ENCODE assay signal across 14 cellular contexts in the genomic region with DNA sequence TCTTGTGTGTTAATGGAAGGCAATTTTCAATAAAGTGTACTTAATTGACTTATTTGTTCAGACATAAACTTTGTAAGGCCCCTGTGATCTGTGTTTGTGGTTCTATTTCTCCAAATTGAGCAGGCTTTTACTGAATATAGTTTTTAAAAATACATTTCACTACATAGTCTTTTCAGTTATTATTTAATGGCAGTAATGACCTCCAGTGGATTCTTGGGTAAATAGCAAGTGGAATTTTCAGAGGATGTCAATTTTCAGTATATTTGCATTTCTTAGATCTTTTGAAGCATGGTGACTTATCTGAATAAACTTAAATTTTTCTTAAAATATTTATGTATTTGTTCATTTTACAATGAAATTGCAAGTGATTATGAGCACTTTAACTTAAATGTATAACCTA.
DNase-seq lines count a peak whose midpoint lies in the region; ATAC-seq, FAIRE-seq and TF ChIP-seq lines count a peak whose summit lies in the region.
"Had no signal": no experiment of that assay in that cellular context is flagged by ENCODE, and none has a peak within 500 bp of the region (broad histone marks: within the 10 kb centered on the region; RNA-seq: fewer than 3 reads in every experiment).

No MANE protein-coding gene starts in this region.

- no peaks in the 10 kb centered on the region for H3K79me2 ChIP-seq in astrocyte (ENCODE audit: insufficient read depth, low read length)

- H3K4me3 ChIP-seq in BJ (ENCODE audit: low read depth, low read length), result no peak overlapping the region
- H3K4me3 ChIP-seq in astrocyte (ENCODE audit: insufficient read depth, low read depth, low read length), result no peak overlapping the region
- H3K4me3 ChIP-seq in mesenchymal stem cell (ENCODE audit: insufficient read depth in 1 of 2, low read depth in 1 of 2, low read length in 2 of 2), result no peak overlapping the region

- no peaks in the 10 kb centered on the region for H3K9me3 Mint-ChIP-seq in astrocyte (ENCODE audit: unreplicated experiment)
- H3K9me3 Mint-ChIP-seq: activated naive CD4-positive, alpha-beta T cell treated with anti-CD3 and anti-CD28 coated beads, Interleukin-2, amount 10 ng/mL, durations not matched to agents 7 days and 5 days had no signal

- H3K36me3 Mint-ChIP-seq in astrocyte (ENCODE audit: low read depth, unreplicated experiment), result no peaks in the 10 kb centered on the region
- H3K36me3 Mint-ChIP-seq: activated naive CD4-positive, alpha-beta T cell treated with anti-CD3 and anti-CD28 coated beads, Interleukin-2, amount 10 ng/mL, durations not matched to agents 7 days and 5 days had no signal

- H3K4me2 ChIP-seq in astrocyte (ENCODE audit: low read length) (no peak overlapping the region), mesenchymal stem cell (ENCODE audit: low read length, poor library complexity, severe bottlenecking) (no peak overlapping the region)
- H3K4me2 ChIP-seq: KMS-11 had no signal

- H3K4me1 ChIP-seq in astrocyte (ENCODE audit: insufficient read depth, low read length), result no peaks in the 10 kb centered on the region
- H3K4me1 ChIP-seq in mesenchymal stem cell (ENCODE audit: control insufficient read depth, insufficient read depth, low read depth, low read length), result no peaks in the 10 kb centered on the region

- no peak overlapping the region for H2BK12ac ChIP-seq in mesenchymal stem cell (ENCODE audit: low read length in 2 of 2)

- H2AK5ac ChIP-seq in mesenchymal stem cell (ENCODE audit: low read length, severe bottlenecking), result no peak overlapping the region

- DNase-seq in BJ (ENCODE audit: low read depth) (no peak), astrocyte (ENCODE audit: low read depth) (no peak), mesenchymal stem cell (peak; percentile 18), occipital lobe (lab: John Stamatoyannopoulos, UW) (no peak)
- DNase-seq: activated naive CD4-positive, alpha-beta T cell treated with anti-CD3 and anti-CD28 coated beads, Interleukin-2, amount 10 ng/mL, durations not matched to agents 7 days and 5 days; mesendoderm had no signal

- H3K79me1 ChIP-seq in mesenchymal stem cell (replicated peaks; ENCODE audit: low read length, poor library complexity, severe bottlenecking), result no peaks in the 10 kb centered on the region

- CTCF ChIA-PET in BJ (lab: Yijun Ruan, JAX), result no interaction called here

- POLR2A ChIA-PET in BJ (lab: Charles Lee), result no interaction called here

- H3K9me3 ChIP-seq in astrocyte (ENCODE audit: insufficient read depth, low read depth, low read length) (no peaks in the 10 kb centered on the region), mesenchymal stem cell (ENCODE audit: control insufficient read depth, low read length) (no peaks in the 10 kb centered on the region)

- FAIRE-seq in astrocyte (lab: Jason Lieb, UNC), result no peak
- FAIRE-seq: GM12892 had no signal

- H2BK5ac ChIP-seq in mesenchymal stem cell (ENCODE audit: low read depth, low read length, poor library complexity, severe bottlenecking), result no peak overlapping the region

- TF ChIP-seq CTCF in BJ (IDR thresholded peaks at IDR 0.05; ENCODE audit: insufficient read depth, low read depth, low read length) (0 out of 2 replicates have a peak, but pooled peaks have one; percentile 9), LNCAP (IDR thresholded peaks at IDR 0.05) (peak; percentile 26; the same call in 1 of the 2 replicates), astrocyte (IDR thresholded peaks at IDR 0.05; ENCODE audit: insufficient read depth, low read depth, low read length) (peak; percentile 30)

- H3K9ac ChIP-seq in astrocyte (ENCODE audit: low read length), result no peak overlapping the region
- H3K9ac ChIP-seq in mesenchymal stem cell (ENCODE audit: low read length), result no peak overlapping the region
- H3K9ac ChIP-seq: KMS-11 had no signal

- H3K27me3 Mint-ChIP-seq in astrocyte (ENCODE audit: low read depth, unreplicated experiment), result no peaks in the 10 kb centered on the region
- H3K27me3 Mint-ChIP-seq: activated naive CD4-positive, alpha-beta T cell treated with anti-CD3 and anti-CD28 coated beads, Interleukin-2, amount 10 ng/mL, durations not matched to agents 7 days and 5 days; central memory CD8-positive, alpha-beta T cell had no signal

- H3K18ac ChIP-seq in mesenchymal stem cell (ENCODE audit: low read depth in 1 of 2, low read length in 2 of 2), result no peak overlapping the region

- H2BK120ac ChIP-seq in mesenchymal stem cell (ENCODE audit: low read depth, low read length), result no peak overlapping the region

- H3K27ac Mint-ChIP-seq in astrocyte (ENCODE audit: unreplicated experiment), result no peak overlapping the region
- H3K27ac Mint-ChIP-seq: activated naive CD4-positive, alpha-beta T cell treated with anti-CD3 and anti-CD28 coated beads, Interleukin-2, amount 10 ng/mL, durations not matched to agents 7 days and 5 days had no signal

- no peak overlapping the region for H4K91ac ChIP-seq in mesenchymal stem cell (ENCODE audit: low read length)

- no peak overlapping the region for H3K4ac ChIP-seq in mesenchymal stem cell (ENCODE audit: low read depth in 1 of 2, low read length in 2 of 2)

- no peak for ATAC-seq in GM21576 (IDR thresholded peaks at IDR 0.05; ENCODE audit: unreplicated experiment)
- ATAC-seq in GM21423 (IDR thresholded peaks at IDR 0.05; ENCODE audit: unreplicated experiment), result no peak
- ATAC-seq: esophagus mucosa, Right ventricle myocardium inferior had no signal

- H4K8ac ChIP-seq in mesenchymal stem cell (ENCODE audit: low read length), result no peak overlapping the region

- H3K27ac ChIP-seq in astrocyte (ENCODE audit: low read depth, low read length), result no peak overlapping the region
- H3K27ac ChIP-seq in mesenchymal stem cell (ENCODE audit: low read length, poor library complexity, severe bottlenecking), result no peak overlapping the region
- H3K27ac ChIP-seq: KMS-11 had no signal

- no peaks in the 10 kb centered on the region for H3K36me3 ChIP-seq in BJ (ENCODE audit: control insufficient read depth, insufficient read depth, low read length)
- H3K36me3 ChIP-seq in astrocyte (ENCODE audit: insufficient read depth, low read length), result no peaks in the 10 kb centered on the region
- H3K36me3 ChIP-seq in mesenchymal stem cell (ENCODE audit: control insufficient read depth in 1 of 2, insufficient read depth in 2 of 2, low read depth in 1 of 2, low read length in 2 of 2), result no peaks in the 10 kb centered on the region

- no peak overlapping the region for H2AFZ ChIP-seq in astrocyte (ENCODE audit: low read depth, low read length)
- no peak overlapping the region for H2AFZ ChIP-seq in mesenchymal stem cell (ENCODE audit: low read depth, low read length)

- no peak overlapping the region for H2BK15ac ChIP-seq in mesenchymal stem cell (ENCODE audit: low read depth, poor library complexity, severe bottlenecking)

- H3K27me3 ChIP-seq in BJ (ENCODE audit: control insufficient read depth, insufficient read depth, low read length), result no peaks in the 10 kb centered on the region
- H3K27me3 ChIP-seq in astrocyte (ENCODE audit: insufficient read depth, low read length), result no peaks in the 10 kb centered on the region
- H3K27me3 ChIP-seq in mesenchymal stem cell (ENCODE audit: control insufficient read depth in 1 of 2, insufficient read depth in 1 of 2, low read length in 2 of 2), result no peaks in the 10 kb centered on the region

- no peak overlapping the region for H3K23ac ChIP-seq in mesenchymal stem cell (ENCODE audit: low read length in 2 of 2)

- H3K4me3 Mint-ChIP-seq in astrocyte (ENCODE audit: unreplicated experiment), result no peak overlapping the region
- H3K4me3 Mint-ChIP-seq: activated naive CD4-positive, alpha-beta T cell treated with anti-CD3 and anti-CD28 coated beads, Interleukin-2, amount 10 ng/mL, durations not matched to agents 7 days and 5 days; central memory CD8-positive, alpha-beta T cell had no signal

- no peaks in the 10 kb centered on the region for H4K20me1 ChIP-seq in astrocyte (ENCODE audit: insufficient read depth, low read length)

- H3K4me1 Mint-ChIP-seq in astrocyte (ENCODE audit: low read depth, unreplicated experiment), result no peaks in the 10 kb centered on the region
- H3K4me1 Mint-ChIP-seq: activated naive CD4-positive, alpha-beta T cell treated with anti-CD3 and anti-CD28 coated beads, Interleukin-2, amount 10 ng/mL, durations not matched to agents 7 days and 5 days; central memory CD8-positive, alpha-beta T cell had no signal

- H3K14ac ChIP-seq in mesenchymal stem cell (ENCODE audit: low read length in 2 of 2), result no peak overlapping the region
